1 cellular context compared by ENCODE assay signal in genomic region chr2:231305221-231305620, GRCh38.
TF ChIP-seq lines count a peak whose summit lies in the region.

No MANE protein-coding gene starts in this region.

TF ChIP-seq in HepG2, 621 proteins besides CTCF, POLR2A, EP300 and RAD21 (continued from another document):
- TF ChIP-seq IRF2 (CRISPR knock-in tag; IDR thresholded peaks at IDR 0.05) = no peak
- TF ChIP-seq GFI1 (CRISPR knock-in tag; IDR thresholded peaks at IDR 0.05; ENCODE audit: borderline replicate concordance) = no peak
- no peak for TF ChIP-seq TCF12 (IDR thresholded peaks at IDR 0.05)
- no peak for TF ChIP-seq TCF12 (CRISPR knock-in tag; IDR thresholded peaks at IDR 0.05)
- no peak for TF ChIP-seq ZNF891 (CRISPR knock-in tag; IDR thresholded peaks at IDR 0.05)
TF ChIP-seq in HepG2: peak in this region for 0.
